20 cellular contexts compared by ENCODE assay signal in genomic region chr12:52254965-52255751, GRCh38. TPM values are rescaled to one million over a fixed set of nuclear protein-coding genes. Genes with fewer than 3 reads are reported as not detected.
DNase-seq lines count a peak whose midpoint lies in the region; ATAC-seq and TF ChIP-seq lines count a peak whose summit lies in the region.
"Had no signal": no experiment of that assay in that cellular context is flagged by ENCODE, and none has a peak within 500 bp of the region (broad histone marks: within the 10 kb centered on the region; RNA-seq: fewer than 3 reads in every experiment).

No MANE protein-coding gene starts in this region.

- no peaks in the 10 kb centered on the region for H3K27me3 ChIP-seq in PC-9 (ENCODE audit: insufficient read depth, low read depth)
- H3K27me3 ChIP-seq in spleen (replicated peaks in 1 of 7), result peaks cover 0 to 91% (median 33%) of the 10 kb centered on the region in 7 donors

- no peaks in the 10 kb centered on the region for H3K9me2 ChIP-seq in PC-9 (ENCODE audit: insufficient read depth)

- H3K4me3 ChIP-seq in PC-9 (no peak overlapping the region), spleen (no peak overlapping the region)
- H3K4me3 ChIP-seq: Peyer's patch, SK-N-MC had no signal

- no peak for ATAC-seq in activated CD8-positive, alpha-beta T cell treated with anti-CD3 and anti-CD28 coated beads, Interleukin-2, amount 10 ng/mL, durations not matched to agents 7 days and 5 days
- ATAC-seq in activated CD8-positive, alpha-beta T cell treated with anti-CD3 and anti-CD28 coated beads for 36 hours, result no peak
- ATAC-seq in GM18870 (IDR thresholded peaks at IDR 0.05; ENCODE audit: unreplicated experiment), result no peak
- ATAC-seq: HepG2 had no signal

- WGBS in spleen, 5 donors, result 66 to 87% (median 75%) methylated on average over 7 of the region's 7 CpGs

- H3K27ac ChIP-seq in PC-9 (0 out of 2 replicates have a peak overlapping the region, but pooled peaks have one; percentile 24), epithelial cell of prostate (peak overlapping the region; percentile 9), spleen (no peak overlapping the region)
- H3K27ac ChIP-seq: Peyer's patch, SK-N-MC had no signal

- peaks cover 33% of the 10 kb centered on the region for H3K27me3 Mint-ChIP-seq in activated CD8-positive, alpha-beta T cell treated with anti-CD3 and anti-CD28 coated beads, Interleukin-2, amount 10 ng/mL, durations not matched to agents 7 days and 5 days (ENCODE audit: low read depth)
- peaks cover 46% of the 10 kb centered on the region for H3K27me3 Mint-ChIP-seq in activated CD8-positive, alpha-beta T cell treated with anti-CD3 and anti-CD28 coated beads for 36 hours

- CTCF ChIA-PET in activated CD8-positive, alpha-beta T cell treated with anti-CD3 and anti-CD28 coated beads, Interleukin-2, amount 10 ng/mL, durations not matched to agents 7 days and 5 days (lab: Charles Lee), result interaction anchor here (0.9 to 2.2 kb wide), 5 partner anchors 9 to 39 kb away, joined by 3 to 13 read pairs (median 3); no protein-coding TSS in a partner anchor
- CTCF ChIA-PET in activated CD8-positive, alpha-beta T cell treated with anti-CD3 and anti-CD28 coated beads for 36 hours (lab: Charles Lee), result interaction anchor here (1.1 to 1.5 kb wide), 2 partner anchors 22 to 24 kb away, joined by 3 to 7 read pairs; no protein-coding TSS in a partner anchor
- CTCF ChIA-PET in PC-9 (lab: Charles Lee), result interaction anchor here (0.6 to 1.4 kb wide), 4 partner anchors 14 to 627 kb away, joined by 3 to 14 read pairs (median 4); no protein-coding TSS in a partner anchor

- BruUV-seq in PC-9 (replicated peaks; lab: Mats Ljungman, UMichigan), result no TSS peak

- H3K4me3 Mint-ChIP-seq in activated CD8-positive, alpha-beta T cell treated with anti-CD3 and anti-CD28 coated beads, Interleukin-2, amount 10 ng/mL, durations not matched to agents 7 days and 5 days, result no peak overlapping the region
- no peak overlapping the region for H3K4me3 Mint-ChIP-seq in activated CD8-positive, alpha-beta T cell treated with anti-CD3 and anti-CD28 coated beads for 36 hours
- H3K4me3 Mint-ChIP-seq: CD4-positive, alpha-beta T cell had no signal

- no peaks in the 10 kb centered on the region for H3K36me3 ChIP-seq in PC-9 (ENCODE audit: low read depth)
- no peaks in the 10 kb centered on the region for H3K36me3 ChIP-seq in spleen
- H3K36me3 ChIP-seq: Peyer's patch had no signal

- DNase-seq in activated CD8-positive, alpha-beta T cell treated with anti-CD3 and anti-CD28 coated beads, Interleukin-2, amount 10 ng/mL, durations not matched to agents 7 days and 5 days, result no peak
- no peak for DNase-seq in activated CD8-positive, alpha-beta T cell treated with anti-CD3 and anti-CD28 coated beads for 36 hours
- DNase-seq in PC-9, result peak in 1 of 2 experiments; percentile 28
- no peak for DNase-seq in epithelial cell of prostate (ENCODE audit: low read depth, low spot score)
- peak; percentile 30 for DNase-seq in spleen
- DNase-seq in activated T-cell treated with anti-CD3 and anti-CD28 coated beads for 4 hours, result no peak
- no peak for DNase-seq in GDM1 (lab: John Stamatoyannopoulos, UW)
- DNase-seq: Caco-2; CD4-positive, alpha-beta T cell; DMS153; GF-D8; KBM-7; NCI-H1694 treated with DMSO at 0.1 percent for 48 hours; NCI-H510A; NCI-H82; Peyer's patch; SHP77 had no signal

- no peaks in the 10 kb centered on the region for H3K79me2 ChIP-seq in PC-9 (ENCODE audit: low read depth)

- H3K4me1 ChIP-seq in PC-9 (replicated peaks; ENCODE audit: insufficient read depth), result 0 out of 2 replicates have a peak, but pooled peaks cover 8% of the 10 kb centered on the region
- H3K4me1 ChIP-seq in spleen, result peaks cover 0 to 26% (median 16%) of the 10 kb centered on the region in 6 donors
- H3K4me1 ChIP-seq: Caco-2 had no signal

- no peak for TF ChIP-seq POLR2A in spleen (IDR thresholded peaks at IDR 0.05)

- no peak overlapping the region for H3K4me2 ChIP-seq in PC-9

- peaks cover 4% of the 10 kb centered on the region; the same call in 1 of the 2 replicates for H4K20me1 ChIP-seq in PC-9 (ENCODE audit: insufficient read depth)

- peak overlapping the region; percentile 60 for H3K27ac Mint-ChIP-seq in activated CD8-positive, alpha-beta T cell treated with anti-CD3 and anti-CD28 coated beads, Interleukin-2, amount 10 ng/mL, durations not matched to agents 7 days and 5 days
- no peak overlapping the region for H3K27ac Mint-ChIP-seq in activated CD8-positive, alpha-beta T cell treated with anti-CD3 and anti-CD28 coated beads for 36 hours
- H3K27ac Mint-ChIP-seq: CD4-positive, alpha-beta T cell had no signal

- H3K9me3 ChIP-seq in PC-9 (ENCODE audit: insufficient read depth, low read depth) (no peaks in the 10 kb centered on the region), spleen (no peaks in the 10 kb centered on the region)
- H3K9me3 ChIP-seq: Caco-2, Peyer's patch had no signal

- POLR2A ChIA-PET in activated CD8-positive, alpha-beta T cell treated with anti-CD3 and anti-CD28 coated beads, Interleukin-2, amount 10 ng/mL, durations not matched to agents 7 days and 5 days (lab: Charles Lee), result no interaction called here
- POLR2A ChIA-PET in activated CD8-positive, alpha-beta T cell treated with anti-CD3 and anti-CD28 coated beads for 36 hours (lab: Charles Lee), result interaction anchor here (0.9 kb wide), 1 partner anchor 57 kb away, joined by 3 read pairs; no protein-coding TSS in a partner anchor
- POLR2A ChIA-PET in PC-9 (lab: Charles Lee; ENCODE audit: unreplicated experiment), result interaction anchor here (1.0 kb wide), 1 partner anchor 23 kb away, joined by 18 read pairs; no protein-coding TSS in a partner anchor

- peaks cover 18% of the 10 kb centered on the region for H3K36me3 Mint-ChIP-seq in activated CD8-positive, alpha-beta T cell treated with anti-CD3 and anti-CD28 coated beads, Interleukin-2, amount 10 ng/mL, durations not matched to agents 7 days and 5 days (ENCODE audit: low read depth)
- no peaks in the 10 kb centered on the region for H3K36me3 Mint-ChIP-seq in activated CD8-positive, alpha-beta T cell treated with anti-CD3 and anti-CD28 coated beads for 36 hours (ENCODE audit: low read depth)

- peaks cover 53% of the 10 kb centered on the region for H3F3A ChIP-seq in PC-9 (ENCODE audit: insufficient read depth, low read depth)

- H3K4me1 Mint-ChIP-seq in activated CD8-positive, alpha-beta T cell treated with anti-CD3 and anti-CD28 coated beads, Interleukin-2, amount 10 ng/mL, durations not matched to agents 7 days and 5 days (ENCODE audit: low read depth), result peaks cover 68% of the 10 kb centered on the region
- H3K4me1 Mint-ChIP-seq in activated CD8-positive, alpha-beta T cell treated with anti-CD3 and anti-CD28 coated beads for 36 hours (ENCODE audit: low read depth), result peaks cover 12% of the 10 kb centered on the region

- no peak for TF ChIP-seq CTCF in activated CD8-positive, alpha-beta T cell treated with anti-CD3 and anti-CD28 coated beads for 36 hours (IDR thresholded peaks at IDR 0.05)
- TF ChIP-seq CTCF in PC-9 (conservative IDR thresholded peaks at IDR 0.05), result no peak
- TF ChIP-seq CTCF in spleen (IDR thresholded peaks at IDR 0.05 in 8 of 11, conservative IDR thresholded peaks at IDR 0.05 in 3 of 11), result no peak

- no peaks in the 10 kb centered on the region for H3K9me3 Mint-ChIP-seq in activated CD8-positive, alpha-beta T cell treated with anti-CD3 and anti-CD28 coated beads, Interleukin-2, amount 10 ng/mL, durations not matched to agents 7 days and 5 days (ENCODE audit: insufficient read depth)
- H3K9me3 Mint-ChIP-seq in activated CD8-positive, alpha-beta T cell treated with anti-CD3 and anti-CD28 coated beads for 36 hours, result no peaks in the 10 kb centered on the region
- H3K9me3 Mint-ChIP-seq: CD4-positive, alpha-beta T cell had no signal

- intact Hi-C loops in activated CD8-positive, alpha-beta T cell treated with anti-CD3 and anti-CD28 coated beads for 36 hours (cut with micrococcal nuclease), result no loop called here
- intact Hi-C loops in PC-9 (cut with micrococcal nuclease; ENCODE audit: unreplicated experiment) (loop anchor here (1.0 kb wide), 1 partner anchor 72 kb away; no protein-coding TSS in a partner anchor), spleen (cut with DNase I; ENCODE audit: low total_unique reads) (no loop called here)

- no peak overlapping the region for H2AFZ ChIP-seq in PC-9

RNA-seq across cellular contexts. Expression of gene KRT86, which starts 19.3 kb away (rescaled TPM):
- total RNA-seq in activated CD8-positive, alpha-beta T cell treated with anti-CD3 and anti-CD28 coated beads, Interleukin-2, amount 10 ng/mL, durations not matched to agents 7 days and 5 days, result 1 to 10 TPM; 1.1 TPM
- total RNA-seq in activated CD8-positive, alpha-beta T cell treated with anti-CD3 and anti-CD28 coated beads for 36 hours, result not detected
- total RNA-seq in PC-9 (2021), result 2.7 and 5.7 TPM in 2 replicates
- total RNA-seq in spleen, result under 1 TPM in 2 of 7 donors, not detected in 5; 0.17 to 0.26 TPM
- polyA plus RNA-seq in spleen, result under 1 TPM in 2 of 3 donors, not detected in 1; 0.08 to 0.09 TPM
- total RNA-seq: Caco-2; CD4-positive, alpha-beta T cell; HepG2; Peyer's patch had no signal
- polyA plus RNA-seq: HepG2 had no signal

RNA-seq across cellular contexts. Expression of gene KRT7, which starts 22.1 kb away (rescaled TPM):
- total RNA-seq in activated CD8-positive, alpha-beta T cell treated with anti-CD3 and anti-CD28 coated beads, Interleukin-2, amount 10 ng/mL, durations not matched to agents 7 days and 5 days, result 10 to 100 TPM; 14.4 to 14.7 TPM
- total RNA-seq in activated CD8-positive, alpha-beta T cell treated with anti-CD3 and anti-CD28 coated beads for 36 hours, result 1 to 10 TPM; 2.1 to 3.1 TPM
- total RNA-seq in PC-9 (2021), result 3,783 and 4,555 TPM in 2 replicates
- 1 to 10 TPM in 1 of 7 donors, under 1 TPM in 3, not detected in 3; 0.73 to 1.5 (median 0.83) TPM for total RNA-seq in spleen
- 1 to 10 TPM; 1.2 to 1.9 (median 1.6) TPM for polyA plus RNA-seq in spleen
- total RNA-seq: CD4-positive, alpha-beta T cell; HepG2 had no signal

RNA-seq across cellular contexts. Expression of gene KRT81, which starts 36.2 kb away (rescaled TPM):
- total RNA-seq in activated CD8-positive, alpha-beta T cell treated with anti-CD3 and anti-CD28 coated beads, Interleukin-2, amount 10 ng/mL, durations not matched to agents 7 days and 5 days, result under 1 TPM; 0.29 to 0.42 TPM
- not detected for total RNA-seq in activated CD8-positive, alpha-beta T cell treated with anti-CD3 and anti-CD28 coated beads for 36 hours
- total RNA-seq in PC-9 (2021) (2.5 and 4.3 TPM in 2 replicates), spleen (not detected)
- under 1 TPM in 2 of 3 donors, not detected in 1; 0.05 to 0.37 TPM for polyA plus RNA-seq in spleen
- total RNA-seq: CD4-positive, alpha-beta T cell; HepG2; Peyer's patch had no signal
- polyA plus RNA-seq: HepG2 had no signal

Comparison
In these comparisons a context has a peak if more than half of its experiments do, and no peak if none do; other contexts are left out.
1. H3K27ac ChIP-seq: peak in PC-9 (single experiment) and epithelial cell of prostate (single experiment); none in spleen (0 of 8).
2. RNA of gene KRT7, which starts 22.1 kb away (total RNA-seq): 3,783 to 4,555 TPM in PC-9; 14.4 to 14.7 TPM in activated CD8-positive, alpha-beta T cell treated with anti-CD3 and anti-CD28 coated beads, Interleukin-2, amount 10 ng/mL, durations not matched to agents 7 days and 5 days, 2.1 to 3.1 TPM in activated CD8-positive, alpha-beta T cell treated with anti-CD3 and anti-CD28 coated beads for 36 hours and 0.73 to 1.5 TPM in spleen; every median in the first group is over 100 times any median in the second.